In genomic region chr9:37144762-37145161, GRCh38 we compare ENCODE assay signal across 11 cellular contexts. TPM values are rescaled to one million over a fixed set of nuclear protein-coding genes. Genes with fewer than 3 reads are reported as not detected.
DNase-seq lines count a peak whose midpoint lies in the region; ATAC-seq and TF ChIP-seq lines count a peak whose summit lies in the region.
"Had no signal": no experiment of that assay in that cellular context is flagged by ENCODE, and none has a peak within 500 bp of the region (broad histone marks: within the 10 kb centered on the region; RNA-seq: fewer than 3 reads in every experiment).

No MANE protein-coding gene starts in this region.

- H3K27me3 ChIP-seq in adrenal gland: no peaks in the 10 kb centered on the region

- no peaks in the 10 kb centered on the region for H3K9me3 ChIP-seq in adrenal gland (replicated peaks in 1 of 3)

- no peak overlapping the region for H3K4me3 ChIP-seq in adrenal gland

- H3K36me3 ChIP-seq in adrenal gland (replicated peaks in 1 of 2): no peaks in the 10 kb centered on the region

- H3K27ac ChIP-seq in adrenal gland: no peak overlapping the region

- no peak for TF ChIP-seq CTCF in neural crest cell (conservative IDR thresholded peaks at IDR 0.05)
- TF ChIP-seq CTCF in adrenal gland (IDR thresholded peaks at IDR 0.05): no peak

- peak overlapping the region; percentile 60 for H3K27ac Mint-ChIP-seq in neural crest cell (ENCODE audit: unreplicated experiment)
- H3K27ac Mint-ChIP-seq: endodermal cell, memory B cell had no signal

- H3K27me3 Mint-ChIP-seq in neural crest cell (ENCODE audit: low read depth): no peaks in the 10 kb centered on the region
- H3K27me3 Mint-ChIP-seq: memory B cell had no signal

- ATAC-seq in GM18858 (IDR thresholded peaks at IDR 0.05; ENCODE audit: unreplicated experiment) (peak; percentile 50), HG02610 (IDR thresholded peaks at IDR 0.05; ENCODE audit: unreplicated experiment) (peak; percentile 79), HG03439 (IDR thresholded peaks at IDR 0.05; ENCODE audit: unreplicated experiment) (no peak)

- peak overlapping the region; percentile 68 for H3K4me3 Mint-ChIP-seq in neural crest cell
- H3K4me3 Mint-ChIP-seq: endodermal cell, memory B cell had no signal

- no peaks in the 10 kb centered on the region for H3K9me3 Mint-ChIP-seq in neural crest cell
- H3K9me3 Mint-ChIP-seq: endodermal cell, memory B cell had no signal

- intact Hi-C loops in adrenal gland (cut with DNase I): no loop called here

- no peaks in the 10 kb centered on the region for H3K36me3 Mint-ChIP-seq in neural crest cell (ENCODE audit: low read depth)

- no peak for TF ChIP-seq POLR2A in adrenal gland (IDR thresholded peaks at IDR 0.05)

- in situ Hi-C loops in SK-MEL-5 (cut with HindIII; ENCODE audit: low pct_unique_long_range_greater_than_20kb, low sequenced_read_pairs): no loop called here

- H3K4me1 ChIP-seq in adrenal gland (replicated peaks in 1 of 2): peaks cover 0 to 26% of the 10 kb centered on the region in 2 donors

- DNase-seq in SK-MEL-5 (ENCODE audit: low read depth, low spot score) (peak; percentile 24), neural crest cell (ENCODE audit: low read depth, low spot score) (peak; percentile 15), adrenal gland (no peak), amygdala (lab: John Stamatoyannopoulos, UW) (no peak)
- DNase-seq: activated CD4-positive, alpha-beta T cell treated with anti-CD3 and anti-CD28 coated beads for 48 hours; endodermal cell; NCI-H1694 had no signal

- peaks cover 52% of the 10 kb centered on the region for H3K4me1 Mint-ChIP-seq in neural crest cell

- WGBS in adrenal gland, 4 donors: 58 to 63% (median 59%) methylated on average over 2 of the region's 2 CpGs

RNA-seq across cellular contexts. Expression of gene ZCCHC7, which starts 24.4 kb away (rescaled TPM):
- total RNA-seq in SK-MEL-5 (2014; rRNA removed; shearing (Covaris generic)): 11.3 and 12.8 TPM in 2 replicates
- polyA plus RNA-seq in SK-MEL-5 (2015; cell fraction: cytosol; rRNA removed): 10.1 and 12.9 TPM in 2 replicates
- polyA plus RNA-seq in SK-MEL-5 (2015; cell fraction: nucleus; rRNA removed): 14.0 and 18.3 TPM in 2 replicates
- 21.6 and 21.9 TPM in 2 replicates for total RNA-seq in neural crest cell
- 10 to 100 TPM in 7 of 8 donors, 1 to 10 TPM in 1; 6.0 to 20.8 (median 16.6) TPM for total RNA-seq in adrenal gland
- 10 to 100 TPM; 12.4 to 21.3 (median 19.4) TPM for polyA plus RNA-seq in adrenal gland

Comparison
In these comparisons a context has a peak if more than half of its experiments do, and no peak if none do; other contexts are left out.
1. DNase-seq: peak in SK-MEL-5 (single experiment) and neural crest cell (single experiment); none in adrenal gland (0 of 7) and amygdala (0 of 56).